1 cellular context compared by ENCODE assay signal in genomic region chr9:99272866-99273265, GRCh38.
TF ChIP-seq lines count a peak whose summit lies in the region.

No MANE protein-coding gene starts in this region.

TF ChIP-seq in GM12878, 131 proteins besides CTCF, POLR2A, EP300 and RAD21:
- TF ChIP-seq NRF1 (conservative IDR thresholded peaks at IDR 0.05; ENCODE audit: low read depth, low read length) (no peak), HDGF (IDR thresholded peaks at IDR 0.05) (no peak), EED (IDR thresholded peaks at IDR 0.05; ENCODE audit: low read depth) (no peak), ZNF622 (IDR thresholded peaks at IDR 0.05) (no peak), PRDM15 (CRISPR knock-in tag; IDR thresholded peaks at IDR 0.05) (no peak), TCF7 (IDR thresholded peaks at IDR 0.05; ENCODE audit: borderline replicate concordance) (no peak), MYB (IDR thresholded peaks at IDR 0.05; ENCODE audit: borderline replicate concordance, low read depth, low read length) (no peak), HDAC6 (IDR thresholded peaks at IDR 0.05; ENCODE audit: unreplicated experiment) (no peak), ZNF24 (IDR thresholded peaks at IDR 0.05) (no peak), ZBTB4 (CRISPR knock-in tag; IDR thresholded peaks at IDR 0.05) (no peak), POLR2AphosphoS2 (IDR thresholded peaks at IDR 0.05; ENCODE audit: low read depth, low read length) (no peak), ZBED1 (IDR thresholded peaks at IDR 0.05; ENCODE audit: borderline replicate concordance) (no peak), CBX5 (IDR thresholded peaks at IDR 0.05; ENCODE audit: low read depth) (no peak), ELK1 (IDR thresholded peaks at IDR 0.05; ENCODE audit: low read depth, low read length) (no peak), USF1 (IDR thresholded peaks at IDR 0.05; ENCODE audit: borderline replicate concordance, extremely low read length, insufficient read depth, low read depth, low read length) (no peak), STAT1 (conservative IDR thresholded peaks at IDR 0.05) (no peak), TCF3 (IDR thresholded peaks at IDR 0.05; ENCODE audit: borderline replicate concordance, insufficient read depth, low read depth, low read length) (no peak), IKZF2 (IDR thresholded peaks at IDR 0.05) (peak; percentile 56 to 70; a peak in 3 of 4 replicates), ASH2L (IDR thresholded peaks at IDR 0.05; ENCODE audit: borderline replicate concordance, low read depth) (no peak), MXI1 (IDR thresholded peaks at IDR 0.05; ENCODE audit: low read depth, low read length) (no peak), ATF2 (IDR thresholded peaks at IDR 0.05; ENCODE audit: low read length) (no peak), RAD51 (IDR thresholded peaks at IDR 0.05) (no peak), RCOR1 (conservative IDR thresholded peaks at IDR 0.05; ENCODE audit: low read depth, low read length) (no peak), HCFC1 (IDR thresholded peaks at IDR 0.05; ENCODE audit: low read length) (no peak), IKZF1 (conservative IDR thresholded peaks at IDR 0.05) (peak; percentile 60; the same call in 1 of the 2 replicates), MTA2 (IDR thresholded peaks at IDR 0.05; ENCODE audit: low read depth) (peak; percentile 42; the same call in 1 of the 2 replicates), SUZ12 (IDR thresholded peaks at IDR 0.05; ENCODE audit: unreplicated experiment) (no peak), SMAD5 (IDR thresholded peaks at IDR 0.05; ENCODE audit: low read depth) (no peak), PML (IDR thresholded peaks at IDR 0.05; ENCODE audit: low read length) (no peak), RELB (IDR thresholded peaks at IDR 0.05; ENCODE audit: low read depth) (peak; percentile 41; the same call in 1 of the 2 replicates), NR2C1 (IDR thresholded peaks at IDR 0.05) (no peak)
